ENCODE assay signal across 1 cellular context in the genomic region with DNA sequence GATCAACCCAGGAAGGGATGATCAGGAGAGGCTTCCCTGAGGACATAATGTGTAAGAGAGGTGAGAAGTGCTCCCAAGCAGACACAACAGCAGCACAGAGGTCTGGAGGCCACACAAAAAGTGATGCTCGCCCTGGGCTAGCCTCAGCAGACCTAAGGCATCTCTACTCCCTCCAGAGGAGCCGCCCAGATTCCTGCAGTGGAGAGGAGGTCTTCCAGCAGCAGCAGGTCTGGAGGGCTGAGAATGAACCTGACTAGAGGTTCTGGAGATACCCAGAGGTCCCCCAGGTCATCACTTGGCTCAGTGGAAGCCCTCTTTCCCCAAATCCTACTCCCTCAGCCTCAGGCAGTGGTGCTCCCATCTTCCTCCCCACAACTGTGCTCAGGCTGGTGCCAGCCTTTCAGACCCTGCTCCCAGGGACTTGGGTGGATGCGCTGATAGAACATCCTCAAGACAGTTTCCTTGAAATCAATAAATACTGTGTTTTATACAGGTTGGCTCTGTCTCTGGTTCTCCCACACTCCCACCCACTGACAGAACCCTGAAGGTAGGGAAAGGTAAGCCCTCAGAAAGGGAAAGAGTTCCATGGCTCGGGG.
TF ChIP-seq lines count a peak whose summit lies in the region.

No MANE protein-coding gene starts in this region.

TF ChIP-seq in H1, 55 proteins besides CTCF, POLR2A, EP300 and RAD21:
- TF ChIP-seq PHF8 (conservative IDR thresholded peaks at IDR 0.05; ENCODE audit: low read depth, low read length) (no peak), RNF2 (IDR thresholded peaks at IDR 0.05; ENCODE audit: borderline replicate concordance, low read depth, low read length, missing control alignments, poor library complexity, severe bottlenecking) (no peak), SP1 (IDR thresholded peaks at IDR 0.05; ENCODE audit: low read depth, low read length) (no peak), JUND (IDR thresholded peaks at IDR 0.05; ENCODE audit: low read length) (no peak), SIX5 (IDR thresholded peaks at IDR 0.05; ENCODE audit: low read depth, low read length) (no peak), HDAC2 (IDR thresholded peaks at IDR 0.05; ENCODE audit: borderline replicate concordance in 1 of 2, low read depth in 2 of 2, low read length in 2 of 2) (no peak), CHD1 (IDR thresholded peaks at IDR 0.05; ENCODE audit: low read depth, low read length) (no peak), SP4 (IDR thresholded peaks at IDR 0.05; ENCODE audit: low read length) (no peak), ZNF274 (IDR thresholded peaks at IDR 0.05; ENCODE audit: borderline replicate concordance, extremely low read depth, low read length) (no peak), CHD2 (IDR thresholded peaks at IDR 0.05; ENCODE audit: low read length) (no peak), RBBP5 (IDR thresholded peaks at IDR 0.05; ENCODE audit: borderline replicate concordance, low read depth, low read length) (no peak)
- TF ChIP-seq, protein P1, sequence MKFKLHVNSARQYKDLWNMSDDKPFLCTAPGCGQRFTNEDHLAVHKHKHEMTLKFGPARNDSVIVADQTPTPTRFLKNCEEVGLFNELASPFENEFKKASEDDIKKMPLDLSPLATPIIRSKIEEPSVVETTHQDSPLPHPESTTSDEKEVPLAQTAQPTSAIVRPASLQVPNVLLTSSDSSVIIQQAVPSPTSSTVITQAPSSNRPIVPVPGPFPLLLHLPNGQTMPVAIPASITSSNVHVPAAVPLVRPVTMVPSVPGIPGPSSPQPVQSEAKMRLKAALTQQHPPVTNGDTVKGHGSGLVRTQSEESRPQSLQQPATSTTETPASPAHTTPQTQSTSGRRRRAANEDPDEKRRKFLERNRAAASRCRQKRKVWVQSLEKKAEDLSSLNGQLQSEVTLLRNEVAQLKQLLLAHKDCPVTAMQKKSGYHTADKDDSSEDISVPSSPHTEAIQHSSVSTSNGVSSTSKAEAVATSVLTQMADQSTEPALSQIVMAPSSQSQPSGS (IDR thresholded peaks at IDR 0.05; ENCODE audit: low read length): no peak
